Comparison of ENCODE assay signal across 9 cellular contexts in the genomic region with DNA sequence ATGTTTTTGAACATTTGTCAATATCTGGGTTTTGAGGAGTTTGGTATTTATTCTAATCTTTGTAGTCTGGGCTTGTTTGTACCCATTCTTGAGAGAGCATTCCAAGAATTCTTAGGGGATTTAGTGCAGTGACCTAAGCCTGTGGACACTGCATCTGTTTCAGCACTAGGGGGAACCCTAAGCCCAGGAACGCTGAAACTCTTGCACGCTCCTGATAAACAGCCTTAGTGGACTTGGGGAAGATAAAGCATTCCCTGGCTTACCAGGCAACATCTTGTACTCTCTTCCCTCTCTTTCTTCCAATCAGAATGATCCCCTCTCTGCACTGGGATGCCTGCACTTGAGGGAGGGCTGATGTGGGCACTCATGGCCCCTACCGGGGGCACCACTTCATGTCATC.
DNase-seq lines count a peak whose midpoint lies in the region; ATAC-seq and TF ChIP-seq lines count a peak whose summit lies in the region.
"Had no signal": no experiment of that assay in that cellular context is flagged by ENCODE, and none has a peak within 500 bp of the region (broad histone marks: within the 10 kb centered on the region; RNA-seq: fewer than 3 reads in every experiment).

No MANE protein-coding gene starts in this region.

- no peak overlapping the region for H3K4me3 ChIP-seq in SJCRH30
- H3K4me3 ChIP-seq: SJSA1 had no signal

- no peak overlapping the region for H3K4me3 Mint-ChIP-seq in glutamatergic neuron (ENCODE audit: unreplicated experiment)
- no peak overlapping the region for H3K4me3 Mint-ChIP-seq in activated naive CD4-positive, alpha-beta T cell treated with anti-CD3 and anti-CD28 coated beads for 36 hours

- H3K27ac ChIP-seq in SJCRH30, result no peak overlapping the region
- H3K27ac ChIP-seq: SJSA1 had no signal

- no peaks in the 10 kb centered on the region for H3K9me3 ChIP-seq in SJCRH30 (replicated peaks)
- H3K9me3 ChIP-seq: SJSA1 had no signal

- no peaks in the 10 kb centered on the region for H3K4me1 ChIP-seq in SJCRH30
- H3K4me1 ChIP-seq: SJSA1 had no signal

- TF ChIP-seq CTCF in glutamatergic neuron (IDR thresholded peaks at IDR 0.05; ENCODE audit: partially characterized antibody, unreplicated experiment), result peak; percentile 62

- intact Hi-C loops in activated naive CD4-positive, alpha-beta T cell treated with anti-CD3 and anti-CD28 coated beads for 36 hours (cut with micrococcal nuclease), result no loop called here

- H3K27me3 ChIP-seq in SJCRH30, result no peaks in the 10 kb centered on the region
- H3K27me3 ChIP-seq: SJSA1 had no signal

- H3K27me3 Mint-ChIP-seq in glutamatergic neuron (ENCODE audit: unreplicated experiment), result no peaks in the 10 kb centered on the region
- H3K27me3 Mint-ChIP-seq in activated naive CD4-positive, alpha-beta T cell treated with anti-CD3 and anti-CD28 coated beads for 36 hours (ENCODE audit: low read depth), result no peaks in the 10 kb centered on the region

- H3K36me3 ChIP-seq in SJCRH30, result no peaks in the 10 kb centered on the region
- H3K36me3 ChIP-seq: SJSA1 had no signal

- H3K4me1 Mint-ChIP-seq in glutamatergic neuron (ENCODE audit: low read depth, unreplicated experiment), result no peaks in the 10 kb centered on the region
- no peaks in the 10 kb centered on the region for H3K4me1 Mint-ChIP-seq in activated naive CD4-positive, alpha-beta T cell treated with anti-CD3 and anti-CD28 coated beads for 36 hours (ENCODE audit: low read depth)

- H3K9me3 Mint-ChIP-seq in glutamatergic neuron (ENCODE audit: unreplicated experiment), result no peaks in the 10 kb centered on the region
- peaks cover 3% of the 10 kb centered on the region for H3K9me3 Mint-ChIP-seq in activated naive CD4-positive, alpha-beta T cell treated with anti-CD3 and anti-CD28 coated beads for 36 hours

- DNase-seq in ELF-1 (ENCODE audit: low read depth, low spot score), result peak; percentile 91
- DNase-seq in HUDEP-2 (lab: John Stamatoyannopoulos, UW; ENCODE audit: unreplicated experiment in 76 of 76), result peak in 48 of 76 experiments; percentile 0 to 53 (median 8)
- peak; percentile 26 to 65 for DNase-seq in SJCRH30
- DNase-seq in glutamatergic neuron, result peak; percentile 22
- DNase-seq in DMS79 (lab: John Stamatoyannopoulos, UW), result no peak
- no peak for DNase-seq in activated naive CD4-positive, alpha-beta T cell treated with anti-CD3 and anti-CD28 coated beads for 36 hours

- ATAC-seq in HG03520 (IDR thresholded peaks at IDR 0.05; ENCODE audit: unreplicated experiment) (no peak), GM18870 (IDR thresholded peaks at IDR 0.05; ENCODE audit: unreplicated experiment) (no peak)

- H3K36me3 Mint-ChIP-seq in glutamatergic neuron (ENCODE audit: unreplicated experiment), result no peaks in the 10 kb centered on the region
- no peaks in the 10 kb centered on the region for H3K36me3 Mint-ChIP-seq in activated naive CD4-positive, alpha-beta T cell treated with anti-CD3 and anti-CD28 coated beads for 36 hours (ENCODE audit: low read depth)

- no peak overlapping the region for H3K27ac Mint-ChIP-seq in glutamatergic neuron (ENCODE audit: unreplicated experiment)
- no peak overlapping the region for H3K27ac Mint-ChIP-seq in activated naive CD4-positive, alpha-beta T cell treated with anti-CD3 and anti-CD28 coated beads for 36 hours

- CTCF ChIA-PET in activated naive CD4-positive, alpha-beta T cell treated with anti-CD3 and anti-CD28 coated beads for 36 hours (lab: Charles Lee), result no interaction called here

Comparison
In these comparisons a context has a peak if more than half of its experiments do, and no peak if none do; other contexts are left out.
1. DNase-seq: peak in ELF-1 (single experiment), HUDEP-2 (48 of 76), SJCRH30 (2 of 2) and glutamatergic neuron (single experiment); none in DMS79 (single experiment) and activated naive CD4-positive, alpha-beta T cell treated with anti-CD3 and anti-CD28 coated beads for 36 hours (single experiment).